In genomic region chr9:115204827-115205506, GRCh38 we compare ENCODE assay signal across 10 cellular contexts.
DNase-seq lines count a peak whose midpoint lies in the region; ATAC-seq and TF ChIP-seq lines count a peak whose summit lies in the region.
"Had no signal": no experiment of that assay in that cellular context is flagged by ENCODE, and none has a peak within 500 bp of the region (broad histone marks: within the 10 kb centered on the region; RNA-seq: fewer than 3 reads in every experiment).

No MANE protein-coding gene starts in this region.

- ATAC-seq in GM18511 (IDR thresholded peaks at IDR 0.05; ENCODE audit: unreplicated experiment) = peak; percentile 53
- no peak for ATAC-seq in naive thymus-derived CD8-positive, alpha-beta T cell
- ATAC-seq: K562 had no signal

- no peak overlapping the region for H3K4me3 ChIP-seq in HFF-Myc (replicated peaks; ENCODE audit: low read depth, low read length)
- H3K4me3 ChIP-seq: K562 had no signal

- H3K36me3 Mint-ChIP-seq in progenitor cell of endocrine pancreas (ENCODE audit: insufficient read depth) = no peaks in the 10 kb centered on the region
- H3K36me3 Mint-ChIP-seq in naive thymus-derived CD8-positive, alpha-beta T cell = no peaks in the 10 kb centered on the region
- H3K36me3 Mint-ChIP-seq: activated naive CD8-positive, alpha-beta T cell had no signal

- peaks cover 4% of the 10 kb centered on the region for H3K4me1 Mint-ChIP-seq in progenitor cell of endocrine pancreas (ENCODE audit: low read depth)
- no peaks in the 10 kb centered on the region for H3K4me1 Mint-ChIP-seq in naive thymus-derived CD8-positive, alpha-beta T cell

- no peak overlapping the region for H3K27ac Mint-ChIP-seq in progenitor cell of endocrine pancreas
- no peak overlapping the region for H3K27ac Mint-ChIP-seq in naive thymus-derived CD8-positive, alpha-beta T cell
- H3K27ac Mint-ChIP-seq: activated naive CD8-positive, alpha-beta T cell had no signal

- TF ChIP-seq CTCF in HFF-Myc (IDR thresholded peaks at IDR 0.05; ENCODE audit: low read depth, low read length, missing control alignments) (no peak), progenitor cell of endocrine pancreas (IDR thresholded peaks at IDR 0.05; ENCODE audit: unreplicated experiment) (no peak)

- H3K27me3 Mint-ChIP-seq in progenitor cell of endocrine pancreas = peaks cover 3% of the 10 kb centered on the region
- peaks cover 19 to 75% (median 21%) of the 10 kb centered on the region in 5 donors for H3K27me3 Mint-ChIP-seq in naive thymus-derived CD8-positive, alpha-beta T cell

- DNase-seq in HFF-Myc (ENCODE audit: extremely low read depth, low read depth) = peak; percentile 69
- peak; percentile 29 for DNase-seq in MV-4-11 (lab: John Stamatoyannopoulos, UW)
- peak; percentile 92 for DNase-seq in kidney tubule cell (ENCODE audit: low spot score)
- DNase-seq in progenitor cell of endocrine pancreas (ENCODE audit: low spot score, unreplicated experiment) = no peak
- DNase-seq in NCI-H748 (lab: John Stamatoyannopoulos, UW; ENCODE audit: unreplicated experiment) = no peak
- no peak for DNase-seq in anterior cingulate cortex (lab: John Stamatoyannopoulos, UW)
- no peak for DNase-seq in naive thymus-derived CD8-positive, alpha-beta T cell

- no peaks in the 10 kb centered on the region for H3K9me3 Mint-ChIP-seq in progenitor cell of endocrine pancreas (ENCODE audit: low read depth)
- H3K9me3 Mint-ChIP-seq in naive thymus-derived CD8-positive, alpha-beta T cell = no peaks in the 10 kb centered on the region

- POLR2A ChIA-PET in naive thymus-derived CD8-positive, alpha-beta T cell (lab: Charles Lee) = no interaction called here

- H3K4me3 Mint-ChIP-seq in progenitor cell of endocrine pancreas (ENCODE audit: low read depth) = no peak overlapping the region
- no peak overlapping the region for H3K4me3 Mint-ChIP-seq in naive thymus-derived CD8-positive, alpha-beta T cell
- H3K4me3 Mint-ChIP-seq: activated naive CD8-positive, alpha-beta T cell had no signal

Comparison
In these comparisons a context has a peak if more than half of its experiments do, and no peak if none do; other contexts are left out.
1. DNase-seq: peak in HFF-Myc (single experiment), MV-4-11 (single experiment) and kidney tubule cell (single experiment); none in progenitor cell of endocrine pancreas (single experiment), NCI-H748 (single experiment), anterior cingulate cortex (0 of 58) and naive thymus-derived CD8-positive, alpha-beta T cell (0 of 10).